Comparison of ENCODE assay signal across 8 cellular contexts in the genomic region with DNA sequence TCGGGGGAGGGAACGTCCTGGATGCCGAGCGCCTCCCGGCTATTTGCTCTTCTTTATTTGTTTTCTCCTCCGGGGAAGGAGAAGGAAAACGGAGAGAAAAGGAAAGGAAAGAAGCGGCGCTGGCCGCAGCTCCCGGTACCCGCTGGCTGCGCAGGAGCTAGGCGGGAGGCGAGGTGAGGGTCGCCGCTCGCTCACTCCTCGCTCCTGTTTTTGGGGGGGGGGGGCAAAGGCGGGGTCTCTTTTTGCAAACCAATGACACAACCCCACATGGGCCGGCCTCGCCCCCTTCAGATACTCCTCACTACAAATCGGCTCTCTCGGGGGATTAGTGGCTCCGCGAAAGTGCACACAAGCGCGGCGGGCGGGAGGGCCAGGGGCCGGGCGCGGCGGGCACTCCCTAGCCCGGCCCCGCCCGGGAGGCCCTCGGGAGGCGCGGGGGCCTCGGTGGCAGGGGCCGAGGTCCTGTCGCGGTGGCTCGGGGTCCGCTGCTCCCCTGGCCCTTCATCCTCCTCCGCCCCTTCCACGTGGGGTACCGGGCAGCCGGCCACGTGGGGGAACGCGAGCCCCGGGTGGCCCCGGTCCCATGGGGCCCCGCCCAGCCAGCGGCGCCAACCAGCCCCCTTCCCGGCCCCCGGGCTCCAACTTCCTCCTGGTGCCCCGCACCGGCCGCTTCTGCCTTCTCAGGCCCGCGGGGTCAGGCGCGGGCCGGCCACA. TPM values are rescaled to one million over a fixed set of nuclear protein-coding genes. Genes with fewer than 3 reads are reported as not detected.
DNase-seq lines count a peak whose midpoint lies in the region; ATAC-seq, FAIRE-seq and TF ChIP-seq lines count a peak whose summit lies in the region.

No MANE protein-coding gene starts in this region.

- no peaks in the 10 kb centered on the region; the same call in 2 of the 3 replicates for H3K9me3 Mint-ChIP-seq in GM23338
- H3K9me3 Mint-ChIP-seq in activated naive CD8-positive, alpha-beta T cell treated with anti-CD3 and anti-CD28 coated beads, Interleukin-2, amount 10 ng/mL, durations not matched to agents 7 days and 5 days = no peaks in the 10 kb centered on the region
- no peaks in the 10 kb centered on the region for H3K9me3 Mint-ChIP-seq in neural progenitor cell

- no peak for FAIRE-seq in GM12892 (lab: Jason Lieb, UNC)

- DNase-seq in C1 segment of cervical spinal cord (lab: John Stamatoyannopoulos, UW) = peak in 12 of 14 donors; percentile 46 to 87 (median 72)
- peak; percentile 90 for DNase-seq in GM23338 (ENCODE audit: low spot score)
- DNase-seq in NCI-H524 treated with DMSO at 0.1 percent for 48 hours (lab: John Stamatoyannopoulos, UW) = peak; percentile 33
- no peak for DNase-seq in activated naive CD8-positive, alpha-beta T cell treated with anti-CD3 and anti-CD28 coated beads, Interleukin-2, amount 10 ng/mL, durations not matched to agents 7 days and 5 days
- DNase-seq in glomerular visceral epithelial cell (ENCODE audit: extremely low spot score) = peak; percentile 84
- DNase-seq in neural progenitor cell (ENCODE audit: low spot score) = peak; percentile 97
- DNase-seq in GM12892 (ENCODE audit: insufficient read length) = no peak

- peaks cover 16% of the 10 kb centered on the region for H3K27me3 Mint-ChIP-seq in GM23338 (ENCODE audit: insufficient read depth, low read depth, poor library complexity)
- H3K27me3 Mint-ChIP-seq in activated naive CD8-positive, alpha-beta T cell treated with anti-CD3 and anti-CD28 coated beads, Interleukin-2, amount 10 ng/mL, durations not matched to agents 7 days and 5 days = peaks cover 44% of the 10 kb centered on the region
- peaks cover 4% of the 10 kb centered on the region for H3K27me3 Mint-ChIP-seq in neural progenitor cell (ENCODE audit: insufficient read depth, low read depth)

- H3K4me3 Mint-ChIP-seq in GM23338 (peak overlapping the region; percentile 81), neural progenitor cell (peak overlapping the region; percentile 87)
- H3K4me3 Mint-ChIP-seq in activated naive CD8-positive, alpha-beta T cell treated with anti-CD3 and anti-CD28 coated beads, Interleukin-2, amount 10 ng/mL, durations not matched to agents 7 days and 5 days = peak overlapping the region; percentile 35

- H4K20me1 ChIP-seq in GM23338 (replicated peaks; ENCODE audit: insufficient read depth) (no peaks in the 10 kb centered on the region; the same call in 1 of the 2 replicates), neural progenitor cell (ENCODE audit: low read depth) (peaks cover 29% of the 10 kb centered on the region)

- peaks cover 25% of the 10 kb centered on the region for H3K4me1 ChIP-seq in GM23338 (ENCODE audit: insufficient read depth)
- peaks cover 31% of the 10 kb centered on the region for H3K4me1 ChIP-seq in neural progenitor cell

- POLR2A ChIA-PET in activated naive CD8-positive, alpha-beta T cell treated with anti-CD3 and anti-CD28 coated beads, Interleukin-2, amount 10 ng/mL, durations not matched to agents 7 days and 5 days (lab: Charles Lee) = no interaction called here

- H3K36me3 Mint-ChIP-seq in GM23338 (ENCODE audit: low read depth) = peaks cover 24% of the 10 kb centered on the region
- H3K36me3 Mint-ChIP-seq in activated naive CD8-positive, alpha-beta T cell treated with anti-CD3 and anti-CD28 coated beads, Interleukin-2, amount 10 ng/mL, durations not matched to agents 7 days and 5 days = no peaks in the 10 kb centered on the region
- H3K36me3 Mint-ChIP-seq in neural progenitor cell = no peaks in the 10 kb centered on the region

- peaks cover 11% of the 10 kb centered on the region for H3F3A ChIP-seq in GM23338 (replicated peaks; ENCODE audit: low read depth)
- peaks cover 46% of the 10 kb centered on the region for H3F3A ChIP-seq in neural progenitor cell (ENCODE audit: low read depth)

- H2AFZ ChIP-seq in GM23338 (no peak overlapping the region), neural progenitor cell (replicated peaks) (no peak overlapping the region)

- TF ChIP-seq CTCF in GM23338 (conservative IDR thresholded peaks at IDR 0.05; ENCODE audit: low read depth in 2 of 2) (no peak; a peak in 2 of 4 replicates), neural progenitor cell (IDR thresholded peaks at IDR 0.05) (peak; percentile 65)

- peaks cover 53% of the 10 kb centered on the region for H3K79me2 ChIP-seq in GM23338 (replicated peaks; ENCODE audit: insufficient read depth)
- peaks cover 39% of the 10 kb centered on the region for H3K79me2 ChIP-seq in neural progenitor cell (ENCODE audit: low read depth)

- H3K27ac Mint-ChIP-seq in GM23338 (no peak overlapping the region), neural progenitor cell (no peak overlapping the region)
- no peak overlapping the region for H3K27ac Mint-ChIP-seq in activated naive CD8-positive, alpha-beta T cell treated with anti-CD3 and anti-CD28 coated beads, Interleukin-2, amount 10 ng/mL, durations not matched to agents 7 days and 5 days

- peak overlapping the region; percentile 88 for H3K4me3 ChIP-seq in GM23338
- peak overlapping the region; percentile 93 for H3K4me3 ChIP-seq in neural progenitor cell

- H3K27me3 ChIP-seq in GM23338 (ENCODE audit: insufficient read depth) (no peaks in the 10 kb centered on the region), neural progenitor cell (no peaks in the 10 kb centered on the region)

- peak overlapping the region; percentile 85 for H3K9ac ChIP-seq in neural progenitor cell

- H3K36me3 ChIP-seq in GM23338 (ENCODE audit: insufficient read depth) (no peaks in the 10 kb centered on the region), neural progenitor cell (no peaks in the 10 kb centered on the region)

- no peaks in the 10 kb centered on the region for H3K9me2 ChIP-seq in GM23338 (ENCODE audit: insufficient read depth)

- H3K27ac ChIP-seq in GM23338 (ENCODE audit: low read depth) (peak overlapping the region; percentile 99), neural progenitor cell (peak overlapping the region; percentile 99)

- no peak for TF ChIP-seq POLR2A in GM12892 (IDR thresholded peaks at IDR 0.05; ENCODE audit: low read depth, low read length)

- ATAC-seq in GM23338 (peak; percentile 75), GM19467 (IDR thresholded peaks at IDR 0.05; ENCODE audit: unreplicated experiment) (no peak)
- ATAC-seq in activated naive CD8-positive, alpha-beta T cell treated with anti-CD3 and anti-CD28 coated beads, Interleukin-2, amount 10 ng/mL, durations not matched to agents 7 days and 5 days (ENCODE audit: low read depth) = peak; percentile 28

- H3K4me2 ChIP-seq in GM23338 = peak overlapping the region; percentile 98
- H3K4me2 ChIP-seq in neural progenitor cell = peak overlapping the region; percentile 86

- H3K4me1 Mint-ChIP-seq in GM23338 (peaks cover 26% of the 10 kb centered on the region), neural progenitor cell (peaks cover 30% of the 10 kb centered on the region)
- H3K4me1 Mint-ChIP-seq in activated naive CD8-positive, alpha-beta T cell treated with anti-CD3 and anti-CD28 coated beads, Interleukin-2, amount 10 ng/mL, durations not matched to agents 7 days and 5 days = peaks cover 5% of the 10 kb centered on the region

- H3K9me3 ChIP-seq in neural progenitor cell (ENCODE audit: low read depth) = no peaks in the 10 kb centered on the region

TF ChIP-seq in GM23338, 12 proteins besides CTCF, POLR2A, EP300 and RAD21 (continues in another document):
- TF ChIP-seq JUNB (IDR thresholded peaks at IDR 0.05; ENCODE audit: unreplicated experiment) (no peak), CREB1 (CRISPR knock-in tag; IDR thresholded peaks at IDR 0.05; ENCODE audit: low read depth) (no peak)

RNA-seq across cellular contexts. Expression of a gene that starts 0.7 kb away (rescaled TPM):
- total RNA-seq in GM23338 (2014; rRNA removed; shearing (Covaris generic)) = 233 and 265 TPM in 2 replicates
- 133 and 138 TPM in 2 replicates for polyA plus RNA-seq in GM23338 (2016; fragmentation: Nextera tagmentation; extraction: Ambion mirVana)
- total RNA-seq in activated naive CD8-positive, alpha-beta T cell treated with anti-CD3 and anti-CD28 coated beads, Interleukin-2, amount 10 ng/mL, durations not matched to agents 7 days and 5 days = 1 to 10 TPM in 1 of 2 experiments, under 1 TPM in 1; 0.94 to 1.6 TPM
- 55.2 and 97.6 TPM in 2 replicates for total RNA-seq in neural progenitor cell (ENCODE audit: low replicate concordance)
- polyA plus RNA-seq in GM12892 (2012; ENCODE audit: missing spikeins) = 2.2 TPM

Comparison
In these comparisons a context has a peak if more than half of its experiments do, and no peak if none do; other contexts are left out.
1. DNase-seq: peak in C1 segment of cervical spinal cord (12 of 14), GM23338 (single experiment), NCI-H524 treated with DMSO at 0.1 percent for 48 hours (single experiment), glomerular visceral epithelial cell (single experiment) and neural progenitor cell (single experiment); none in activated naive CD8-positive, alpha-beta T cell treated with anti-CD3 and anti-CD28 coated beads, Interleukin-2, amount 10 ng/mL, durations not matched to agents 7 days and 5 days (single experiment) and GM12892 (single experiment).
2. H3K4me3 Mint-ChIP-seq: peak in every context shown above with its lines; median percentile 87 in neural progenitor cell; 81 in GM23338; 35 in activated naive CD8-positive, alpha-beta T cell treated with anti-CD3 and anti-CD28 coated beads, Interleukin-2, amount 10 ng/mL, durations not matched to agents 7 days and 5 days.
3. RNA of a gene that starts 0.7 kb away (total RNA-seq): 233 to 265 TPM in GM23338 and 55.2 to 97.6 TPM in neural progenitor cell; 0.94 to 1.6 TPM in activated naive CD8-positive, alpha-beta T cell treated with anti-CD3 and anti-CD28 coated beads, Interleukin-2, amount 10 ng/mL, durations not matched to agents 7 days and 5 days; every median in the first group is over 10 times any median in the second.